In the genomic region with DNA sequence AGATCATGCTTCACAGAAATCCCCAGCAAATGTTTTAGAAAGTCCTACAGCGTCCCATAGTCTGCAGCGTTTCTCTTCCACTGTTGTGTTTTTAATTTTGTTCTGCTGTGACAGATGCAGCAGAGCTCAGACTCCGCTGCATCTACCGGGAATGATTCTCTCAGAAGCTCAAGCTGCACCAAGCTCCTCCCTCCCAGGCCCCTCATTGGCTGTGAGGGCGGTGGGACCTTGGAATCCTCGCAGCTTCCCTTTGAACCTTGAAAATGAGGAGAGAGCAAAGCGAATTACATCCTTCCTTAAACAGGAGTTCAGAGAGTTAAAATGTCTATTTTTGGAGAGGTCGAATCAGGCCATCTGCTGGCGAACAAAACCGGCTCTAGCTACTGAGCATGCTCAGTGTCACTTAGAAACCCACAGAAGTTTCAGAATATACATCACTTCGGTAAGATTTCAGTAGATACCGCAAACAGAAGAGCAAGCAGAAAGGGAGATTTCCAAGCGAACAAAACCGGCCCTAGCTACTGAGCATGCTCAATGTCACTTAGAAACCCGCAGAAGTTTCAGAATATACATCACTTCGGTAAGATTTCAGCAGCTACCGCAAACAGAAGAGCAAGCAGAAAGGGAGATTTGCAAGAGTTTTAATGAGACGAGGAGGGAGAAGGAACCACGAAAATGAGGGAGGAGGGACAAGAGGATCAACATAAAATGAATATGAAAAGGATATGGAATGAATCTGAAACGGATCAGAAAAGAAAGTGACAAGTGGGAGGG, we compare ENCODE assay signal across 8 cellular contexts. TPM values are rescaled to one million over a fixed set of nuclear protein-coding genes. Genes with fewer than 3 reads are reported as not detected.
DNase-seq lines count a peak whose midpoint lies in the region; ATAC-seq, FAIRE-seq and TF ChIP-seq lines count a peak whose summit lies in the region.

A gene (minus strand): TSS at position 144 of the 774 bp plus-strand sequence. CDS start 188 bp downstream, outside the sequence.

- no peak within 1 kb of the TSS for H3K4me3 Mint-ChIP-seq in T-helper 17 cell
- no peak within 1 kb of the TSS for H3K4me3 Mint-ChIP-seq in astrocyte (ENCODE audit: unreplicated experiment)

- no peaks in the 10 kb centered on the region for H3K27me3 ChIP-seq in astrocyte (ENCODE audit: insufficient read depth, low read length)
- no peaks in the 10 kb centered on the region for H3K27me3 ChIP-seq in hepatocyte

- no peaks in the 10 kb centered on the region for H3K9me3 Mint-ChIP-seq in astrocyte (ENCODE audit: unreplicated experiment)

- H3K4me1 ChIP-seq in astrocyte (ENCODE audit: insufficient read depth, low read length): peaks cover 6% of the 10 kb centered on the region
- no peaks in the 10 kb centered on the region for H3K4me1 ChIP-seq in hepatocyte (ENCODE audit: insufficient read depth)

- H2AFZ ChIP-seq in astrocyte (ENCODE audit: low read depth, low read length) (peak within 1 kb of the TSS; percentile 87), hepatocyte (peak within 1 kb of the TSS; percentile 88)

- no peaks in the 10 kb centered on the region for H3K27me3 Mint-ChIP-seq in T-helper 17 cell
- H3K27me3 Mint-ChIP-seq in astrocyte (ENCODE audit: low read depth, unreplicated experiment): no peaks in the 10 kb centered on the region

- peaks cover 32% of the 10 kb centered on the region for H3K4me1 Mint-ChIP-seq in T-helper 17 cell
- H3K4me1 Mint-ChIP-seq in astrocyte (ENCODE audit: low read depth, unreplicated experiment): no peaks in the 10 kb centered on the region

- H3K79me2 ChIP-seq in astrocyte (ENCODE audit: insufficient read depth, low read length): no peaks in the 10 kb centered on the region
- no peaks in the 10 kb centered on the region for H3K79me2 ChIP-seq in hepatocyte

- FAIRE-seq in astrocyte (lab: Jason Lieb, UNC): peak; percentile 39

- H3K36me3 ChIP-seq in astrocyte (ENCODE audit: insufficient read depth, low read length): no peaks in the 10 kb centered on the region
- no peaks in the 10 kb centered on the region for H3K36me3 ChIP-seq in hepatocyte (replicated peaks; ENCODE audit: insufficient read depth, low read depth)

- no peaks in the 10 kb centered on the region for H4K20me1 ChIP-seq in astrocyte (ENCODE audit: insufficient read depth, low read length)
- no peaks in the 10 kb centered on the region for H4K20me1 ChIP-seq in hepatocyte (ENCODE audit: insufficient read depth, poor library complexity, severe bottlenecking)

- H3K9me2 ChIP-seq in hepatocyte (replicated peaks; ENCODE audit: insufficient read depth): no peaks in the 10 kb centered on the region

- peaks cover 2% of the 10 kb centered on the region for H3K36me3 Mint-ChIP-seq in T-helper 17 cell (ENCODE audit: low read depth)
- H3K36me3 Mint-ChIP-seq in astrocyte (ENCODE audit: low read depth, unreplicated experiment): no peaks in the 10 kb centered on the region

- ATAC-seq in GM18498 (IDR thresholded peaks at IDR 0.05; ENCODE audit: unreplicated experiment): peak; percentile 81
- ATAC-seq in HG02642 (IDR thresholded peaks at IDR 0.05; ENCODE audit: poor library complexity, unreplicated experiment): peak; percentile 80
- peak; percentile 86 for ATAC-seq in T-helper 17 cell

- DNase-seq in NCI-H1105 (lab: John Stamatoyannopoulos, UW): peak; percentile 81
- peak; percentile 39 to 62 (median 42) for DNase-seq in T-helper 17 cell
- DNase-seq in astrocyte (ENCODE audit: low read depth): peak; percentile 83
- peak; percentile 74 for DNase-seq in hepatocyte (ENCODE audit: low spot score)
- DNase-seq in retinal pigment epithelial cell (ENCODE audit: low read depth): peak; percentile 51
- DNase-seq in OCI-M2 (lab: John Stamatoyannopoulos, UW; ENCODE audit: unreplicated experiment): no peak

- peak within 1 kb of the TSS; percentile 80 for H3K9ac ChIP-seq in astrocyte (ENCODE audit: low read length)

- H3K27ac ChIP-seq in astrocyte (ENCODE audit: low read depth, low read length): peak within 1 kb of the TSS; percentile 31
- H3K27ac ChIP-seq in hepatocyte: peak within 1 kb of the TSS; percentile 0

- H3K4me2 ChIP-seq in astrocyte (ENCODE audit: low read length) (peak within 1 kb of the TSS; percentile 93), hepatocyte (peak within 1 kb of the TSS; percentile 75)

- H3K4me3 ChIP-seq in astrocyte (ENCODE audit: insufficient read depth, low read depth, low read length): peak within 1 kb of the TSS; percentile 79
- peak within 1 kb of the TSS; percentile 39 for H3K4me3 ChIP-seq in hepatocyte
- H3K4me3 ChIP-seq in retinal pigment epithelial cell (ENCODE audit: low read length): peak within 1 kb of the TSS; percentile 69

- WGBS in hepatocyte (ENCODE audit: low lambda C conversion rate, missing lambda C conversion rate): 3% methylated on average over 20 of the region's 20 CpGs

- TF ChIP-seq CTCF in astrocyte (IDR thresholded peaks at IDR 0.05; ENCODE audit: insufficient read depth, low read depth, low read length): no peak
- no peak for TF ChIP-seq CTCF in hepatocyte (IDR thresholded peaks at IDR 0.05; ENCODE audit: poor library complexity)
- no peak for TF ChIP-seq CTCF in retinal pigment epithelial cell (conservative IDR thresholded peaks at IDR 0.05; ENCODE audit: low read depth, low read length)

- H3K27ac Mint-ChIP-seq in T-helper 17 cell: no peak within 1 kb of the TSS
- peak within 1 kb of the TSS; percentile 54 for H3K27ac Mint-ChIP-seq in astrocyte (ENCODE audit: unreplicated experiment)

- no peaks in the 10 kb centered on the region for H3K9me3 ChIP-seq in T-helper 17 cell (ENCODE audit: control insufficient read depth, low read length, poor library complexity, severe bottlenecking)
- no peaks in the 10 kb centered on the region for H3K9me3 ChIP-seq in astrocyte (ENCODE audit: insufficient read depth, low read depth, low read length)
- no peaks in the 10 kb centered on the region for H3K9me3 ChIP-seq in hepatocyte (ENCODE audit: low read depth)

RNA-seq across cellular contexts. Expression of the gene that starts here (rescaled TPM):
- total RNA-seq in T-helper 17 cell (1 to 10 TPM; 7.5 to 9.1 TPM), astrocyte (0.09 TPM in 1 of 2 replicates, not detected in the other), hepatocyte (0.16 and 0.17 TPM in 2 replicates)
- 0.19 TPM in 1 of 2 replicates, not detected in the other for polyA plus RNA-seq in hepatocyte

Comparison
In these comparisons a context has a peak if more than half of its experiments do, and no peak if none do; other contexts are left out.
1. Peak in DNase-seq, H3K4me3 ChIP-seq, H3K27ac ChIP-seq, H3K9ac ChIP-seq and H3K4me2 ChIP-seq in astrocyte; RNA of the gene not detected or under 1 TPM.
2. Peak in DNase-seq, H3K4me3 ChIP-seq, H3K27ac ChIP-seq and H3K4me2 ChIP-seq in hepatocyte; RNA of the gene not detected or under 1 TPM.